8 cellular contexts compared by ENCODE assay signal in the genomic region with DNA sequence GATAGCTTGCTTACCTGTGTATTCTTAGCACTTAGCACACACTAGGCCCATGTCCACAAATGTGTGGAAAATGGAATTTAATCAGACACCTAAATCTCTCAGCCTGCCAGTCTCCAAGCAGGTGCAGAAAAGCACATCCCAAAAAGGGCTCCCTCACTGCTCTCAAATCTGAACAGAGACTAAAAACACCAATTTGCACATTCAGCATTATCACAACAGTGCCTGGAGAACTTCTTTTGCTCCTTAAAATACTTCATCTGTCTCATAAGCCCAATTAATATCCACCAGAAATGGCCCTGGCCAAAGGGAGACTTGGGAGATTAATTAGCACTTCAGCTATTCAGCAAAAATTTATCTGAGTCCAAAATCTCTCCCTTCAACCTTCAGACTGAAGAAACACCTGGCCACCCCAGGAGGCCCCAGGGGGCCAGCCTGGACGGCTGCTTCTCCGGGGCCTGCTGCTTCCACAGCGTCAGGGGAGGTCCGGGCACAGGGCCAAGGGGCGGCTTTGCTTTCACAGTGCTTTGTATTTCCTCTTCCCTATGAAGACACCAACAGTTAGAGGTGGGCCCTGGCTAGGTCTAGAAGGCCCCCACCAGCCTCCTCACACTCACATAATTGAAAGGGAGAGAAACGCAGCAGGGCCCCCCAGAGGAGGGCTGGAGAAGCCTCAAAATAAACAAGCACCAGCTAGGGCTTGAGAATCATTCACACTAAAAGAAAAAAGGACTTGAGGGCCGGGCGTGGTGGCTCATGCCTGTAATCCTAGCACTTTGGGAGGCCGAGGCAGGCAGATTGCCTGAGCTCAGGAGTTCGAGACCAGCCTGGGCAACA. TPM values are rescaled to one million over a fixed set of nuclear protein-coding genes. Genes with fewer than 3 reads are reported as not detected.
DNase-seq lines count a peak whose midpoint lies in the region; FAIRE-seq and TF ChIP-seq lines count a peak whose summit lies in the region.

No MANE protein-coding gene starts in this region.

- H2AFZ ChIP-seq in OCI-LY7 (ENCODE audit: low read length) = no peak overlapping the region

- DNase-seq in GM19239 (ENCODE audit: insufficient read length, low spot score) (peak; percentile 9), KG1 (lab: John Stamatoyannopoulos, UW) (peak; percentile 63), SHP77 treated with DMSO at 0.1 percent for 48 hours (lab: John Stamatoyannopoulos, UW) (peak; percentile 81), cardiac septum (ENCODE audit: low spot score) (peak; percentile 81), thyroid gland (peak; percentile 98), OCI-LY7 (ENCODE audit: low spot score) (no peak), activated T-cell treated with anti-CD3 and anti-CD28 coated beads for 4 hours (no peak)
- DNase-seq in activated T-cell treated with anti-CD3 and anti-CD28 coated beads, Interleukin-2, amount 50 U/mL, for 24 hours = no peak

- no peak overlapping the region for H3K27ac Mint-ChIP-seq in activated T-cell treated with anti-CD3 and anti-CD28 coated beads, Interleukin-2, amount 50 U/mL, for 24 hours

- WGBS in thyroid gland, 2 donors = 19 to 30% methylated on average over 8 to 10 of the region's 10 CpGs

- no peaks in the 10 kb centered on the region for H3K9me3 Mint-ChIP-seq in activated T-cell treated with anti-CD3 and anti-CD28 coated beads, Interleukin-2, amount 50 U/mL, for 24 hours

- H3K27me3 Mint-ChIP-seq in activated T-cell treated with anti-CD3 and anti-CD28 coated beads, Interleukin-2, amount 50 U/mL, for 24 hours = peaks cover 4% of the 10 kb centered on the region

- H3K4me1 ChIP-seq in thyroid gland (peaks cover 24 to 59% of the 10 kb centered on the region in 2 donors), OCI-LY7 (ENCODE audit: insufficient read depth, low read length, poor library complexity, severe bottlenecking) (no peaks in the 10 kb centered on the region)

- H3K4me3 ChIP-seq in thyroid gland (replicated peaks in 1 of 3) = no peak overlapping the region
- H3K4me3 ChIP-seq in OCI-LY7 (ENCODE audit: low read depth, low read length, poor library complexity, severe bottlenecking) = no peak overlapping the region

- H3K4me3 Mint-ChIP-seq in activated T-cell treated with anti-CD3 and anti-CD28 coated beads, Interleukin-2, amount 50 U/mL, for 24 hours = no peak overlapping the region

- H3K36me3 Mint-ChIP-seq in activated T-cell treated with anti-CD3 and anti-CD28 coated beads, Interleukin-2, amount 50 U/mL, for 24 hours (ENCODE audit: low read depth) = no peaks in the 10 kb centered on the region

- no peaks in the 10 kb centered on the region for H3K27me3 ChIP-seq in thyroid gland

- TF ChIP-seq CTCF in thyroid gland (IDR thresholded peaks at IDR 0.05) (no peak), OCI-LY7 (conservative IDR thresholded peaks at IDR 0.05; ENCODE audit: low read length) (no peak)

- H3K9me3 ChIP-seq in thyroid gland (no peaks in the 10 kb centered on the region), OCI-LY7 (ENCODE audit: low read length) (no peaks in the 10 kb centered on the region)

- H3K79me2 ChIP-seq in OCI-LY7 (ENCODE audit: insufficient read depth, low read depth, low read length) = no peaks in the 10 kb centered on the region

- no peaks in the 10 kb centered on the region for H3K4me1 Mint-ChIP-seq in activated T-cell treated with anti-CD3 and anti-CD28 coated beads, Interleukin-2, amount 50 U/mL, for 24 hours (ENCODE audit: low read depth)

- no TSS peak for BruUV-seq in OCI-LY7 (replicated peaks; lab: Mats Ljungman, UMichigan)

- H3K36me3 ChIP-seq in thyroid gland = no peaks in the 10 kb centered on the region
- H3K36me3 ChIP-seq in OCI-LY7 (ENCODE audit: insufficient read depth, low read length) = no peaks in the 10 kb centered on the region

- H3K9me2 ChIP-seq in OCI-LY7 (ENCODE audit: insufficient read depth, low read length) = no peaks in the 10 kb centered on the region

- H3K4me2 ChIP-seq in OCI-LY7 (ENCODE audit: low read length) = no peak overlapping the region

- no peak for TF ChIP-seq POLR2A in thyroid gland (IDR thresholded peaks at IDR 0.05)

- CTCF ChIA-PET in OCI-LY7 (lab: Charles Lee; ENCODE audit: unreplicated experiment) = no interaction called here

- intact Hi-C loops in cardiac septum (cut with DNase I) (no loop called here), thyroid gland (cut with DNase I) (no loop called here), OCI-LY7 (cut with micrococcal nuclease; ENCODE audit: unreplicated experiment) (no loop called here)

- no peak for FAIRE-seq in GM19239 (lab: Jason Lieb, UNC)

- no peaks in the 10 kb centered on the region for H4K20me1 ChIP-seq in OCI-LY7 (ENCODE audit: insufficient read depth, low read length)

- H3K27ac ChIP-seq in thyroid gland (peak overlapping the region; percentile 84 to 88 (median 85)), OCI-LY7 (ENCODE audit: low read depth, low read length, poor library complexity, severe bottlenecking) (no peak overlapping the region)

- POLR2A ChIA-PET in OCI-LY7 (lab: Charles Lee) = interaction anchor here (0.6 kb wide), 1 partner anchor 1935 kb away, joined by 5 read pairs; no protein-coding TSS in a partner anchor

RNA-seq across cellular contexts. Expression of gene SCD5, which starts 18.0 kb away (rescaled TPM):
- total RNA-seq in cardiac septum (2.1 TPM), thyroid gland (10 to 100 TPM; 47.0 to 96.4 (median 54.8) TPM), OCI-LY7 (2022) (0.72 and 0.76 TPM in 2 replicates)
- 0.47 and 1.1 TPM in 2 replicates for total RNA-seq in OCI-LY7 (2014; rRNA removed; shearing (Covaris generic))

Comparison
In these comparisons a context has a peak if more than half of its experiments do, and no peak if none do; other contexts are left out.
1. DNase-seq: peak in GM19239 (single experiment), KG1 (single experiment), SHP77 treated with DMSO at 0.1 percent for 48 hours (single experiment), cardiac septum (single experiment) and thyroid gland (2 of 2); none in OCI-LY7 (single experiment), activated T-cell treated with anti-CD3 and anti-CD28 coated beads for 4 hours (single experiment) and activated T-cell treated with anti-CD3 and anti-CD28 coated beads, Interleukin-2, amount 50 U/mL, for 24 hours (single experiment).
2. RNA of gene SCD5, which starts 18.0 kb away (total RNA-seq): 47.0 to 96.4 TPM in thyroid gland; 2.1 TPM in cardiac septum (single experiment) and 0.47 to 1.1 TPM in OCI-LY7; every median in the first group is over 10 times any median in the second.